1 cellular context compared by ENCODE assay signal in genomic region chr14:58646479-58646878, GRCh38.
A peak's percentile ranks its signal among the peaks of the same experiment; 100 is the strongest.
TF ChIP-seq lines count a peak whose summit lies in the region.

No MANE protein-coding gene starts in this region.

TF ChIP-seq in K562, 482 proteins besides CTCF, POLR2A, EP300 and RAD21 (continued from another document and continues in another):
- TF ChIP-seq VEZF1 (CRISPR knock-in tag; IDR thresholded peaks at IDR 0.05) = peak; percentile 90
- TF ChIP-seq ZBTB34 (CRISPR knock-in tag; IDR thresholded peaks at IDR 0.05) = no peak
- TF ChIP-seq ATF1 (CRISPR knock-in tag; IDR thresholded peaks at IDR 0.05) = no peak
- no peak for TF ChIP-seq ATF1 (tag; IDR thresholded peaks at IDR 0.05)
- no peak for TF ChIP-seq HDAC8 (tag; IDR thresholded peaks at IDR 0.05)
- no peak for TF ChIP-seq STAT5A (IDR thresholded peaks at IDR 0.05; ENCODE audit: borderline replicate concordance, low read length)
- no peak for TF ChIP-seq ZNF780A (CRISPR knock-in tag; IDR thresholded peaks at IDR 0.05)
- no peak for TF ChIP-seq ZFP1 (CRISPR knock-in tag; IDR thresholded peaks at IDR 0.05)
- TF ChIP-seq IRF9 (tag; IDR thresholded peaks at IDR 0.05) = no peak
- no peak for TF ChIP-seq BCL6 (CRISPR knock-in tag; IDR thresholded peaks at IDR 0.05)
- TF ChIP-seq E2F3 (CRISPR knock-in tag; IDR thresholded peaks at IDR 0.05) = no peak
- no peak for TF ChIP-seq ZNF282 (CRISPR knock-in tag; IDR thresholded peaks at IDR 0.05)
- TF ChIP-seq ZNF586 (CRISPR knock-in tag; conservative IDR thresholded peaks at IDR 0.05) = no peak
- no peak for TF ChIP-seq ZBED1 (IDR thresholded peaks at IDR 0.05)
- no peak for TF ChIP-seq NR0B1 (IDR thresholded peaks at IDR 0.05; ENCODE audit: partially characterized antibody)
- TF ChIP-seq NUFIP1 (IDR thresholded peaks at IDR 0.05; ENCODE audit: partially characterized antibody) = no peak
- TF ChIP-seq PHB (CRISPR knock-in tag; IDR thresholded peaks at IDR 0.05) = no peak
- no peak for TF ChIP-seq ZNF324 (CRISPR knock-in tag; IDR thresholded peaks at IDR 0.05)
- TF ChIP-seq CGGBP1 (CRISPR knock-in tag; IDR thresholded peaks at IDR 0.05) = no peak
- TF ChIP-seq GABPB2 (CRISPR knock-in tag; conservative IDR thresholded peaks at IDR 0.05) = no peak
- no peak for TF ChIP-seq PHF20 (IDR thresholded peaks at IDR 0.05; ENCODE audit: partially characterized antibody)
- no peak for TF ChIP-seq FOXP1 (CRISPR knock-in tag; IDR thresholded peaks at IDR 0.05)
- TF ChIP-seq ERF (CRISPR knock-in tag; IDR thresholded peaks at IDR 0.05) = no peak
- TF ChIP-seq HNRNPUL1 (IDR thresholded peaks at IDR 0.05; ENCODE audit: low read length) = no peak
- TF ChIP-seq NR2C2 (CRISPR knock-in tag; IDR thresholded peaks at IDR 0.05) = no peak
- TF ChIP-seq NR2C2 (tag; IDR thresholded peaks at IDR 0.05) = peak; percentile 35; the same call in 1 of the 2 replicates
- TF ChIP-seq ZBTB43 (CRISPR knock-in tag; IDR thresholded peaks at IDR 0.05) = no peak
- no peak for TF ChIP-seq KAT7 (CRISPR knock-in tag; IDR thresholded peaks at IDR 0.05; ENCODE audit: borderline replicate concordance)
- TF ChIP-seq CREM (IDR thresholded peaks at IDR 0.05; ENCODE audit: low read depth) = no peak
- TF ChIP-seq POLR2G (IDR thresholded peaks at IDR 0.05; ENCODE audit: low read depth, low read length) = peak; percentile 75
- TF ChIP-seq KDM1A (IDR thresholded peaks at IDR 0.05) = no peak
- peak; percentile 77 for TF ChIP-seq L3MBTL2 (IDR thresholded peaks at IDR 0.05)
- no peak for TF ChIP-seq E2F4 (CRISPR knock-in tag; IDR thresholded peaks at IDR 0.05; ENCODE audit: low read depth)
- no peak for TF ChIP-seq E2F1 (CRISPR knock-in tag; IDR thresholded peaks at IDR 0.05)
- no peak for TF ChIP-seq CBFA2T2 (conservative IDR thresholded peaks at IDR 0.05)
- TF ChIP-seq E4F1 (CRISPR knock-in tag; IDR thresholded peaks at IDR 0.05; ENCODE audit: borderline replicate concordance) = no peak
- no peak for TF ChIP-seq CHAMP1 (IDR thresholded peaks at IDR 0.05)
- no peak for TF ChIP-seq C11orf30 (IDR thresholded peaks at IDR 0.05; ENCODE audit: low read depth)
- no peak for TF ChIP-seq HLTF (IDR thresholded peaks at IDR 0.05)
- TF ChIP-seq CBX3 (IDR thresholded peaks at IDR 0.05; ENCODE audit: borderline replicate concordance in 1 of 2, low read length in 2 of 2) = no peak
- TF ChIP-seq PHF8 (IDR thresholded peaks at IDR 0.05; ENCODE audit: borderline replicate concordance, low read length) = peak; percentile 23; the same call in 1 of the 2 replicates
- no peak for TF ChIP-seq HMGXB4 (CRISPR knock-in tag; IDR thresholded peaks at IDR 0.05)
- TF ChIP-seq E2F6 (IDR thresholded peaks at IDR 0.05; ENCODE audit: borderline replicate concordance in 1 of 2, extremely low read depth in 1 of 2, insufficient read depth in 1 of 2, insufficient read length in 1 of 2, low read depth in 1 of 2, low read length in 1 of 2, poor library complexity in 1 of 2, severe bottlenecking in 1 of 2) = peak; percentile 56 to 85
- TF ChIP-seq MAFF (IDR thresholded peaks at IDR 0.05; ENCODE audit: low read length) = no peak
- TF ChIP-seq ZNF75A (CRISPR knock-in tag; IDR thresholded peaks at IDR 0.05) = no peak
- no peak for TF ChIP-seq RBM15 (IDR thresholded peaks at IDR 0.05; ENCODE audit: insufficient read depth, low read length)
- TF ChIP-seq ILF3 (IDR thresholded peaks at IDR 0.05; ENCODE audit: borderline replicate concordance) = no peak
- no peak for TF ChIP-seq MCM5 (IDR thresholded peaks at IDR 0.05; ENCODE audit: low read depth)
- no peak for TF ChIP-seq NBN (IDR thresholded peaks at IDR 0.05; ENCODE audit: low read depth)
- no peak for TF ChIP-seq ZKSCAN3 (CRISPR knock-in tag; IDR thresholded peaks at IDR 0.05)
- no peak for TF ChIP-seq ID3 (CRISPR knock-in tag; IDR thresholded peaks at IDR 0.05)
- TF ChIP-seq ID3 (tag; IDR thresholded peaks at IDR 0.05) = no peak
